ENCODE assay signal across 1 cellular context in genomic region chr3:51388286-51389029, GRCh38.
TF ChIP-seq lines count a peak whose summit lies in the region.

No MANE protein-coding gene starts in this region.

TF ChIP-seq in GM12878, 131 proteins besides CTCF, POLR2A, EP300 and RAD21:
- TF ChIP-seq ZNF687 (IDR thresholded peaks at IDR 0.05) (no peak), MTA3 (IDR thresholded peaks at IDR 0.05; ENCODE audit: borderline replicate concordance, low read length) (no peak), KAT2A (conservative IDR thresholded peaks at IDR 0.05; ENCODE audit: control insufficient read depth, low read depth, low read length) (no peak), PBX3 (IDR thresholded peaks at IDR 0.05; ENCODE audit: insufficient replicate concordance, low read depth, low read length) (no peak)
